7 cellular contexts compared by ENCODE assay signal in genomic region chr11:30586251-30587144, GRCh38. TPM values are rescaled to one million over a fixed set of nuclear protein-coding genes. Genes with fewer than 3 reads are reported as not detected.
DNase-seq lines count a peak whose midpoint lies in the region; ATAC-seq and TF ChIP-seq lines count a peak whose summit lies in the region.

TSS of gene MPPED2 (minus strand) at chr11:30586353. CDS start at chr11:30580373, 5,980 bp downstream.

- no CpG with 5 or more reads among the region's 49 CpGs for WGBS in trophoblast cell (ENCODE audit: extremely low coverage, insufficient coverage, insufficient read length)

- ATAC-seq in GM21367 (IDR thresholded peaks at IDR 0.05; ENCODE audit: unreplicated experiment) = peak; percentile 97

- H2AK5ac ChIP-seq in trophoblast cell (ENCODE audit: low read length) = no peak within 1 kb of the TSS

- H4K8ac ChIP-seq in trophoblast cell (ENCODE audit: low read depth, low read length) = no peak within 1 kb of the TSS

- no peak within 1 kb of the TSS for H4K91ac ChIP-seq in trophoblast cell (ENCODE audit: low read depth, low read length)

- H3K9ac ChIP-seq in trophoblast cell (ENCODE audit: low read length) = peak within 1 kb of the TSS; percentile 65

- H3K27me3 ChIP-seq in HL-60 (ENCODE audit: insufficient read depth, poor library complexity, severe bottlenecking) = peaks cover 18% of the 10 kb centered on the region
- H3K27me3 ChIP-seq in cardiac muscle cell = no peaks in the 10 kb centered on the region
- H3K27me3 ChIP-seq in trophoblast cell (ENCODE audit: insufficient read depth, low read length) = peaks cover 32% of the 10 kb centered on the region

- H2BK120ac ChIP-seq in trophoblast cell (ENCODE audit: insufficient read depth, low read length, poor library complexity) = no peak within 1 kb of the TSS

- no peak within 1 kb of the TSS for H3K27ac ChIP-seq in HL-60 (replicated peaks)
- H3K27ac ChIP-seq in cardiac muscle cell = peak within 1 kb of the TSS; percentile 91
- no peak within 1 kb of the TSS for H3K27ac ChIP-seq in trophoblast cell (ENCODE audit: low read depth, low read length)

- H3K14ac ChIP-seq in trophoblast cell (ENCODE audit: low read length) = no peak within 1 kb of the TSS

- no peaks in the 10 kb centered on the region for H3K79me2 ChIP-seq in trophoblast cell (ENCODE audit: control insufficient read depth, insufficient read depth, low read length, poor library complexity)

- H2BK12ac ChIP-seq in trophoblast cell (ENCODE audit: low read length) = no peak within 1 kb of the TSS

- H3K23ac ChIP-seq in trophoblast cell (ENCODE audit: low read length) = no peak within 1 kb of the TSS

- peak; percentile 40 for TF ChIP-seq CTCF in GM12865 (IDR thresholded peaks at IDR 0.05; ENCODE audit: insufficient read depth, low read depth, low read length, missing control alignments)
- peak; percentile 17 for TF ChIP-seq CTCF in HL-60 (IDR thresholded peaks at IDR 0.05; ENCODE audit: insufficient read depth, low read length)
- TF ChIP-seq CTCF in cardiac muscle cell (IDR thresholded peaks at IDR 0.05; ENCODE audit: low read depth, low read length) = no peak

- H3K79me1 ChIP-seq in trophoblast cell (ENCODE audit: low read length) = no peaks in the 10 kb centered on the region

- no peaks in the 10 kb centered on the region for H3K36me3 ChIP-seq in cardiac muscle cell
- H3K36me3 ChIP-seq in trophoblast cell (ENCODE audit: control insufficient read depth in 1 of 2, insufficient read depth in 2 of 2, low read length in 2 of 2) = no peaks in the 10 kb centered on the region

- no peak within 1 kb of the TSS for H3K18ac ChIP-seq in trophoblast cell (ENCODE audit: low read length)

- no peak within 1 kb of the TSS for H3K4ac ChIP-seq in trophoblast cell (ENCODE audit: low read depth, low read length)

- H3K4me1 ChIP-seq in cardiac muscle cell (ENCODE audit: low read depth) (peaks cover 27% of the 10 kb centered on the region), trophoblast cell (ENCODE audit: control insufficient read depth in 1 of 2, insufficient read depth in 2 of 2, low read length in 2 of 2) (peaks cover 12 to 13% of the 10 kb centered on the region in 2 experiments)

- peak within 1 kb of the TSS; percentile 74 for H2AFZ ChIP-seq in trophoblast cell (ENCODE audit: insufficient read depth, low read length, poor library complexity)

- H3K4me3 ChIP-seq in GM12865 (ENCODE audit: low read depth, low read length) (peak within 1 kb of the TSS; percentile 51), HL-60 (replicated peaks; ENCODE audit: insufficient read depth, low read length) (peak within 1 kb of the TSS; percentile 41), cardiac muscle cell (peak within 1 kb of the TSS; percentile 91), trophoblast cell (ENCODE audit: low read depth, low read length) (peak within 1 kb of the TSS; percentile 73)

- H3K9me3 ChIP-seq in cardiac muscle cell (ENCODE audit: low read depth) (no peaks in the 10 kb centered on the region), trophoblast cell (ENCODE audit: insufficient read depth, low read depth, low read length) (peaks cover 4% of the 10 kb centered on the region)

- no peak within 1 kb of the TSS for H4K12ac ChIP-seq in trophoblast cell (ENCODE audit: low read depth, low read length)

- peak within 1 kb of the TSS; percentile 100 for H3K4me2 ChIP-seq in trophoblast cell (ENCODE audit: low read length)

- H2BK5ac ChIP-seq in trophoblast cell (ENCODE audit: low read depth, low read length, poor library complexity) = no peak within 1 kb of the TSS

- peak; percentile 43 for DNase-seq in GM12865 (ENCODE audit: low read depth)
- DNase-seq in HL-60 (ENCODE audit: low read depth in 1 of 2, low spot score in 1 of 2) = peak in 1 of 2 experiments; percentile 8
- peak; percentile 29 for DNase-seq in activated T-cell treated with anti-CD3 and anti-CD28 coated beads, Interleukin-2, amount 50 U/mL, for 1 hour
- peak in 1 of 2 donors; percentile 83 for DNase-seq in cardiac muscle cell (ENCODE audit: low read depth in 1 of 2, low spot score in 1 of 2)
- DNase-seq in trophoblast cell = peak in 1 of 2 donors; percentile 2
- DNase-seq in NCI-H128 (lab: John Stamatoyannopoulos, UW; ENCODE audit: unreplicated experiment) = no peak

RNA-seq across cellular contexts. Expression of gene MPPED2, which starts in this region (rescaled TPM):
- total RNA-seq in cardiac muscle cell = 19.9 and 32.5 TPM in 2 replicates
- polyA plus RNA-seq in cardiac muscle cell = 54.4 and 71.5 TPM in 2 replicates
- polyA plus RNA-seq in trophoblast cell (2013) = 0.47 and 0.66 TPM in 2 replicates

Comparison
In these comparisons a context has a peak if more than half of its experiments do, and no peak if none do; other contexts are left out.
1. H3K4me3 ChIP-seq: peak in every context shown above with its lines; median percentile 91 in cardiac muscle cell; 73 in trophoblast cell; 51 in GM12865; 41 in HL-60.